Comparison of ENCODE assay signal across 18 cellular contexts in the genomic region with DNA sequence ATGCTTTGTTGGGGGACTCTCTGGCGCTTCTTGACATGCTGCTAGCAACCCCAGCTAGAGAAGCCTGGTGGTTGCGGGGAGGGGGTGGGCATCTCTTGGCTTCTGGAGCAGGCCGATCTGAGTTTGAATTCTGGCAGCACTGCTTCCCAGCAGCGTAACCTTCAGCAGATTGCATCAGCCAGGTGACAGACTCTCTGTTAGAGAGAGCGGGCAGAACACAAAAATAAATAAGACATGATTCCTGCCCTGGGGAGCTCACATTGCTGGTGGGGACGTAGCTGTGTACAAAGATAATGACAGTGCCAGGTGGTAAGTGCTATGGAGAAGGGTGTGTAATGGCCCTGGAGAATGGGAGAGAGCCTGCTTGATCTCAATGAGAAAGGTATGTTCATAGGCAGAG.
DNase-seq lines count a peak whose midpoint lies in the region; ATAC-seq, FAIRE-seq and TF ChIP-seq lines count a peak whose summit lies in the region.
"Had no signal": no experiment of that assay in that cellular context is flagged by ENCODE, and none has a peak within 500 bp of the region (broad histone marks: within the 10 kb centered on the region; RNA-seq: fewer than 3 reads in every experiment).

No MANE protein-coding gene starts in this region.

- H2BK12ac ChIP-seq in H1 (ENCODE audit: low read depth, low read length): peak overlapping the region; percentile 100

- 0 out of 2 replicates have a peak overlapping the region, but pooled peaks have one; percentile 1 for H2AFZ ChIP-seq in H1 (ENCODE audit: low read length)

- TF ChIP-seq CTCF in A549 (IDR thresholded peaks at IDR 0.05) (no peak), H1 (IDR thresholded peaks at IDR 0.05; ENCODE audit: control extremely low read depth in 1 of 3, insufficient read depth in 1 of 3, low read depth in 1 of 3, low read length in 3 of 3) (no peak), tibial nerve (IDR thresholded peaks at IDR 0.05) (no peak), omental fat pad (IDR thresholded peaks at IDR 0.05) (no peak)

- no peak overlapping the region for H3K23ac ChIP-seq in H1 (ENCODE audit: insufficient read length)

- POLR2A ChIA-PET in A549 (lab: Yijun Ruan, JAX) (no interaction called here), H1 (lab: Charles Lee; ENCODE audit: partially characterized antibody) (interaction anchor here (1.5 to 2.0 kb wide), 2 partner anchors 11 to 88 kb away, joined by 5 to 6 read pairs; a partner anchor contains a TSS)

- TF ChIP-seq POLR2A in A549 (IDR thresholded peaks at IDR 0.05; ENCODE audit: low read length) (no peak), H1 (IDR thresholded peaks at IDR 0.05; ENCODE audit: control extremely low read depth in 1 of 2, low read depth in 2 of 2, low read length in 2 of 2) (no peak), tibial nerve (IDR thresholded peaks at IDR 0.05) (no peak)

- no peak overlapping the region for H4K8ac ChIP-seq in H1 (ENCODE audit: extremely low read depth, insufficient read depth, low read length)

- H3K79me1 ChIP-seq in H1 (ENCODE audit: low read depth, low read length): peaks cover 5% of the 10 kb centered on the region

- H3K4me3 ChIP-seq in A549 (no peak overlapping the region), HUES6 (ENCODE audit: low read depth, low read length) (no peak overlapping the region), H1 (ENCODE audit: extremely low read depth in 1 of 4, insufficient read depth in 2 of 4, low read depth in 3 of 4, low read length in 4 of 4) (no peak overlapping the region), tibial nerve (no peak overlapping the region)
- H3K4me3 ChIP-seq: cardiac muscle cell, lung had no signal

- TF ChIP-seq RAD21 in A549 (conservative IDR thresholded peaks at IDR 0.05 in 1 of 2, IDR thresholded peaks at IDR 0.05 in 1 of 2) (no peak), H1 (IDR thresholded peaks at IDR 0.05 in 1 of 2, conservative IDR thresholded peaks at IDR 0.05 in 1 of 2; ENCODE audit: low read depth in 2 of 2, low read length in 2 of 2) (no peak)

- peaks cover 6% of the 10 kb centered on the region; the same call in 1 of the 2 replicates for H3K23me2 ChIP-seq in H1 (ENCODE audit: low read depth, low read length)

- H2BK5ac ChIP-seq in H1 (ENCODE audit: low read depth, low read length): peak overlapping the region; percentile 98

- H3K56ac ChIP-seq in H1 (replicated peaks; ENCODE audit: insufficient read length, low read depth, low read length): peak overlapping the region; percentile 13

- H3K79me2 ChIP-seq in H1 (ENCODE audit: control insufficient read depth in 1 of 2, insufficient read depth in 2 of 2, low read length in 2 of 2): no peaks in the 10 kb centered on the region

- TF ChIP-seq EP300 in A549 (IDR thresholded peaks at IDR 0.05): no peak
- no peak for TF ChIP-seq EP300 in H1 (IDR thresholded peaks at IDR 0.05; ENCODE audit: borderline replicate concordance in 1 of 2, low read depth in 2 of 2, low read length in 2 of 2)
- no peak for TF ChIP-seq EP300 in tibial nerve (IDR thresholded peaks at IDR 0.05)

- H3K9me3 ChIP-seq in A549 (no peaks in the 10 kb centered on the region), HUES6 (ENCODE audit: control insufficient read depth, insufficient read depth, low read depth, low read length) (no peaks in the 10 kb centered on the region), H1 (ENCODE audit: insufficient read depth in 2 of 2, low read depth in 1 of 2, low read length in 1 of 2) (no peaks in the 10 kb centered on the region), tibial nerve (no peaks in the 10 kb centered on the region)
- H3K9me3 ChIP-seq: SK-N-SH had no signal

- H3K4me1 ChIP-seq in A549: peaks cover 33% of the 10 kb centered on the region
- peaks cover 33% of the 10 kb centered on the region for H3K4me1 ChIP-seq in HUES6 (ENCODE audit: control insufficient read depth, insufficient read depth, low read length)
- H3K4me1 ChIP-seq in H1 (replicated peaks in 1 of 4; ENCODE audit: control insufficient read depth in 3 of 4, insufficient read depth in 4 of 4, low read length in 3 of 4): peaks cover 19 to 34% (median 28%) of the 10 kb centered on the region in 4 experiments
- H3K4me1 ChIP-seq in tibial nerve: no peaks in the 10 kb centered on the region

- H3K18ac ChIP-seq in H1 (ENCODE audit: extremely low read depth, low read length): peak overlapping the region; percentile 93

- H3K4ac ChIP-seq in H1 (replicated peaks; ENCODE audit: insufficient read length, low read depth, low read length): peak overlapping the region; percentile 37

- H2BK120ac ChIP-seq in H1 (replicated peaks; ENCODE audit: low read depth, low read length): peak overlapping the region; percentile 99

- WGBS in A549 (ENCODE audit: missing lambda C conversion rate): 93% methylated on average over 6 of the region's 6 CpGs
- whole genome bisulfite sequencing in H1 (ENCODE audit: extremely low coverage in 1 of 2, insufficient coverage in 1 of 2, insufficient read length in 1 of 2, insufficient replicate concordance in 2 of 2, low coverage in 1 of 2, low lambda C conversion rate in 2 of 2, missing lambda C conversion rate in 1 of 2), 2 experiments: 64% methylated on average over 6 of the region's 6 CpGs; no CpG with 5 or more reads in 1 of the 2 experiments
- 91 to 93% methylated on average over 6 of the region's 6 CpGs for WGBS in tibial nerve, 2 donors

- no peaks in the 10 kb centered on the region for H3K36me3 ChIP-seq in HUES6 (ENCODE audit: control insufficient read depth, insufficient read depth, low read length)
- no peaks in the 10 kb centered on the region; a peak in 1 of 8 replicates for H3K36me3 ChIP-seq in H1 (ENCODE audit: control insufficient read depth in 2 of 4, insufficient read depth in 4 of 4, low read length in 3 of 4)
- no peaks in the 10 kb centered on the region for H3K36me3 ChIP-seq in tibial nerve
- H3K36me3 ChIP-seq: cardiac muscle cell had no signal

- H4K91ac ChIP-seq in H1 (replicated peaks; ENCODE audit: insufficient read length, low read length): peak overlapping the region; percentile 88

- no peak overlapping the region for H2BK15ac ChIP-seq in H1 (ENCODE audit: low read length)

- ATAC-seq in A549: no peak
- ATAC-seq in HG03039 (IDR thresholded peaks at IDR 0.05; ENCODE audit: unreplicated experiment): no peak
- no peak for ATAC-seq in omental fat pad (ENCODE audit: low FRiP score)
- ATAC-seq: natural killer cell treated with Interleukin-12 subunit alpha and Interleukin-12 subunit beta and Interleukin-15 and Interleukin-18, amount 100 ng/mL, for 72 hours had no signal

- peaks cover 0 to 5% of the 10 kb centered on the region in 2 experiments for H4K20me1 ChIP-seq in H1 (replicated peaks in 1 of 2; ENCODE audit: control insufficient read depth in 1 of 2, insufficient read depth in 2 of 2, low read length in 2 of 2)

- peak overlapping the region; percentile 84 for H4K5ac ChIP-seq in H1 (ENCODE audit: insufficient read length, low read depth, low read length)

- H3K9ac ChIP-seq in HUES6 (ENCODE audit: low read length) (peak overlapping the region; percentile 73), H1 (replicated peaks in 1 of 4; ENCODE audit: extremely low read depth in 1 of 4, low read depth in 3 of 4, low read length in 3 of 4) (peak overlapping the region in 2 of 4 experiments; percentile 14 to 45; a peak in 2 of 7 replicates)
- H3K9ac ChIP-seq: SK-N-SH had no signal

- peak overlapping the region; percentile 63 for H2BK20ac ChIP-seq in H1 (ENCODE audit: low read length)

- H2AK5ac ChIP-seq in H1 (ENCODE audit: low read depth, low read length): peak overlapping the region; percentile 96

- H3K27ac ChIP-seq in A549 (peak overlapping the region; percentile 5 to 52; a peak in 3 of 6 replicates), HUES6 (ENCODE audit: low read depth, low read length) (peak overlapping the region; percentile 28), H1 (ENCODE audit: low read depth, low read length) (peak overlapping the region; percentile 40; the same call in 1 of the 2 replicates), tibial nerve (no peak overlapping the region)
- H3K27ac ChIP-seq: cardiac muscle cell had no signal

- CTCF ChIA-PET in A549 (lab: Yijun Ruan, JAX): interaction anchor here (1.1 kb wide), 1 partner anchor 37 kb away, joined by 3 read pairs; no protein-coding TSS in a partner anchor
- CTCF ChIA-PET in H1 (lab: Charles Lee; ENCODE audit: partially characterized antibody): interaction anchor here (1.0 to 2.3 kb wide), 7 partner anchors 9 to 239 kb away, joined by 3 to 6 read pairs (median 3); a partner anchor contains a TSS

- DNase-seq in A549 (ENCODE audit: low read depth in 1 of 2, low spot score in 1 of 2) (no peak), NCI-H2171 (lab: John Stamatoyannopoulos, UW) (peak; percentile 81), H1 (ENCODE audit: low read depth in 1 of 2, low spot score in 2 of 2) (no peak), tibial nerve (ENCODE audit: low spot score in 2 of 2) (no peak), omental fat pad (ENCODE audit: low spot score) (no peak), EL (no peak)
- DNase-seq: activated CD4-positive, alpha-beta T cell treated with anti-CD3 and anti-CD28 coated beads, Interleukin-2, amount 50 U/mL, for 48 hours; activated naive CD8-positive, alpha-beta T cell treated with anti-CD3 and anti-CD28 coated beads, Interleukin-2, amount 10 ng/mL, durations not matched to agents 7 days and 5 days; activated T-cell treated with anti-CD3 and anti-CD28 coated beads, Interleukin-2, amount 50 U/mL, for 48 hours; effector CD8-positive, alpha-beta T cell; NCI-H1694; SK-N-SH; stimulated activated CD4-positive, alpha-beta T cell treated with anti-CD3 and anti-CD28 coated beads, Interleukin-1b, Interleukin-23, amount 100 ng/mL, for 48 hours had no signal

- FAIRE-seq in A549 (lab: Jason Lieb, UNC) (no peak), H1 (lab: Jason Lieb, UNC) (peak; percentile 45)

- H3K14ac ChIP-seq in H1 (ENCODE audit: insufficient read length): no peak overlapping the region

- H3K27me3 ChIP-seq in HUES6 (ENCODE audit: control insufficient read depth, insufficient read depth, low read length): no peaks in the 10 kb centered on the region
- H3K27me3 ChIP-seq in H1 (replicated peaks in 1 of 4; ENCODE audit: control insufficient read depth in 3 of 4, extremely low read depth in 1 of 4, insufficient read depth in 3 of 4, low read length in 3 of 4): peaks cover 0 to 4% (median under 1%) of the 10 kb centered on the region in 4 experiments; a peak in 2 of 7 replicates
- H3K27me3 ChIP-seq in tibial nerve: no peaks in the 10 kb centered on the region
- H3K27me3 ChIP-seq: cardiac muscle cell had no signal

- no peak overlapping the region for H3K4me2 ChIP-seq in A549
- H3K4me2 ChIP-seq in H1 (ENCODE audit: insufficient read depth in 1 of 2, low read depth in 2 of 2, low read length in 2 of 2): peak overlapping the region in 1 of 2 experiments; percentile 45; a peak in 2 of 4 replicates
- H3K4me2 ChIP-seq: SK-N-SH had no signal

TF ChIP-seq in A549, 52 proteins besides CTCF, POLR2A, EP300 and RAD21 (continues in another document):
- no peak for TF ChIP-seq ZSCAN20 (CRISPR knock-in tag; IDR thresholded peaks at IDR 0.05)
- no peak for TF ChIP-seq KDM5A (IDR thresholded peaks at IDR 0.05)

TF ChIP-seq in H1, 55 proteins besides CTCF, POLR2A, EP300 and RAD21 (continues in another document):
- TF ChIP-seq MAFK (IDR thresholded peaks at IDR 0.05; ENCODE audit: low read depth, low read length) (no peak), CEBPB (IDR thresholded peaks at IDR 0.05; ENCODE audit: low read depth, low read length) (peak; percentile 79), CBX8 (IDR thresholded peaks at IDR 0.05; ENCODE audit: borderline replicate concordance, low read depth, low read length) (no peak), JUND (IDR thresholded peaks at IDR 0.05; ENCODE audit: low read length) (no peak)

Comparison
In these comparisons a context has a peak if more than half of its experiments do, and no peak if none do; other contexts are left out.
1. H3K27ac ChIP-seq: peak in A549 (2 of 2), HUES6 (single experiment) and H1 (single experiment); none in tibial nerve (0 of 4).